In genomic region chr13:98542568-98543379, GRCh38 we compare ENCODE assay signal across 8 cellular contexts. TPM values are rescaled to one million over a fixed set of nuclear protein-coding genes. Genes with fewer than 3 reads are reported as not detected.
DNase-seq lines count a peak whose midpoint lies in the region; ATAC-seq, FAIRE-seq and TF ChIP-seq lines count a peak whose summit lies in the region.

No MANE protein-coding gene starts in this region.

- peak; percentile 74 for DNase-seq in activated CD4-positive, alpha-beta T cell treated with anti-CD3 and anti-CD28 coated beads, Interleukin-2, amount 10 ng/mL, durations not matched to agents 24 days and 14 days
- DNase-seq in activated CD4-positive, alpha-beta T cell treated with anti-CD3 and anti-CD28 coated beads, Interleukin-2, amount 50 U/mL, for 4 hours = no peak
- no peak for DNase-seq in H1 (ENCODE audit: low read depth in 1 of 2, low spot score in 2 of 2)
- no peak for DNase-seq in stimulated activated effector memory CD8-positive, alpha-beta T cell treated with anti-CD3 and anti-CD28 coated beads, Interleukin-12 subunit alpha, Interleukin-12 subunit beta, amount 100 ng/mL, for 72 hours (ENCODE audit: low spot score in 2 of 2)
- no peak for DNase-seq in NCI-H446 (lab: John Stamatoyannopoulos, UW)
- no peak for DNase-seq in NCI-H1694 treated with DMSO at 0.1 percent for 48 hours (lab: John Stamatoyannopoulos, UW)
- DNase-seq in omental fat pad (ENCODE audit: low spot score) = no peak

- 0 out of 2 replicates have a peak overlapping the region, but pooled peaks have one; percentile 82 for H2AK5ac ChIP-seq in H1 (ENCODE audit: low read depth, low read length)

- peak overlapping the region; percentile 75 for H3K27ac Mint-ChIP-seq in activated CD4-positive, alpha-beta T cell treated with anti-CD3 and anti-CD28 coated beads, Interleukin-2, amount 10 ng/mL, durations not matched to agents 24 days and 14 days
- H3K27ac Mint-ChIP-seq in IgD-negative memory B cell = peak overlapping the region; percentile 44 to 64 (median 48)
- H3K27ac Mint-ChIP-seq in stimulated activated effector memory CD8-positive, alpha-beta T cell treated with anti-CD3 and anti-CD28 coated beads, Interleukin-12 subunit alpha, Interleukin-12 subunit beta, amount 100 ng/mL, for 72 hours = peak overlapping the region; percentile 74

- no peak overlapping the region for H4K91ac ChIP-seq in H1 (replicated peaks; ENCODE audit: insufficient read length, low read length)

- no peak overlapping the region for H2BK20ac ChIP-seq in H1 (ENCODE audit: low read length)

- no peak overlapping the region for H2BK120ac ChIP-seq in H1 (replicated peaks; ENCODE audit: low read depth, low read length)

- H3K14ac ChIP-seq in H1 (ENCODE audit: insufficient read length) = no peak overlapping the region

- H3K4me3 ChIP-seq in H1 (ENCODE audit: extremely low read depth in 1 of 4, insufficient read depth in 2 of 4, low read depth in 3 of 4, low read length in 4 of 4) = no peak overlapping the region

- WGBS in H1 (ENCODE audit: extremely low coverage in 1 of 2, insufficient coverage in 1 of 2, insufficient read length in 1 of 2, insufficient replicate concordance in 2 of 2, low coverage in 1 of 2, low lambda C conversion rate in 2 of 2, missing lambda C conversion rate in 1 of 2), 2 experiments = 83% methylated on average over 21 of the region's 23 CpGs; no CpG with 5 or more reads in 1 of the 2 experiments

- H3K27me3 ChIP-seq in H1 (replicated peaks in 1 of 4; ENCODE audit: control insufficient read depth in 3 of 4, extremely low read depth in 1 of 4, insufficient read depth in 3 of 4, low read length in 3 of 4) = no peaks in the 10 kb centered on the region

- H3K9ac ChIP-seq in H1 (replicated peaks in 1 of 4; ENCODE audit: extremely low read depth in 1 of 4, low read depth in 3 of 4, low read length in 3 of 4) = no peak overlapping the region

- H3K79me2 ChIP-seq in H1 (ENCODE audit: control insufficient read depth in 1 of 2, insufficient read depth in 2 of 2, low read length in 2 of 2) = peaks cover 38 to 96% of the 10 kb centered on the region in 2 experiments

- no peaks in the 10 kb centered on the region for H3K23me2 ChIP-seq in H1 (ENCODE audit: low read depth, low read length)

- H3K4me2 ChIP-seq in H1 (ENCODE audit: insufficient read depth in 1 of 2, low read depth in 2 of 2, low read length in 2 of 2) = 0 out of 4 replicates have a peak overlapping the region, but pooled peaks of 1 of the 2 experiments have one; percentile 23

- H3K4me1 Mint-ChIP-seq in activated CD4-positive, alpha-beta T cell treated with anti-CD3 and anti-CD28 coated beads, Interleukin-2, amount 10 ng/mL, durations not matched to agents 24 days and 14 days = peaks cover 76% of the 10 kb centered on the region
- H3K4me1 Mint-ChIP-seq in IgD-negative memory B cell = peaks cover 50 to 81% (median 74%) of the 10 kb centered on the region in 3 donors
- peaks cover 96% of the 10 kb centered on the region for H3K4me1 Mint-ChIP-seq in stimulated activated effector memory CD8-positive, alpha-beta T cell treated with anti-CD3 and anti-CD28 coated beads, Interleukin-12 subunit alpha, Interleukin-12 subunit beta, amount 100 ng/mL, for 72 hours

- no peaks in the 10 kb centered on the region for H3K27me3 Mint-ChIP-seq in activated CD4-positive, alpha-beta T cell treated with anti-CD3 and anti-CD28 coated beads, Interleukin-2, amount 10 ng/mL, durations not matched to agents 24 days and 14 days
- no peaks in the 10 kb centered on the region for H3K27me3 Mint-ChIP-seq in IgD-negative memory B cell

- no peak overlapping the region for H3K56ac ChIP-seq in H1 (replicated peaks; ENCODE audit: insufficient read length, low read depth, low read length)

- no peaks in the 10 kb centered on the region; a peak in 1 of 8 replicates for H3K36me3 ChIP-seq in H1 (ENCODE audit: control insufficient read depth in 2 of 4, insufficient read depth in 4 of 4, low read length in 3 of 4)

- H2BK12ac ChIP-seq in H1 (ENCODE audit: low read depth, low read length) = no peak overlapping the region

- H3K36me3 Mint-ChIP-seq in activated CD4-positive, alpha-beta T cell treated with anti-CD3 and anti-CD28 coated beads, Interleukin-2, amount 10 ng/mL, durations not matched to agents 24 days and 14 days (ENCODE audit: low read depth) = peaks cover 19% of the 10 kb centered on the region
- H3K36me3 Mint-ChIP-seq in IgD-negative memory B cell = peaks cover 3% of the 10 kb centered on the region
- peaks cover 79% of the 10 kb centered on the region for H3K36me3 Mint-ChIP-seq in stimulated activated effector memory CD8-positive, alpha-beta T cell treated with anti-CD3 and anti-CD28 coated beads, Interleukin-12 subunit alpha, Interleukin-12 subunit beta, amount 100 ng/mL, for 72 hours

- no peak overlapping the region for H4K5ac ChIP-seq in H1 (ENCODE audit: insufficient read length, low read depth, low read length)

- POLR2A ChIA-PET in H1 (lab: Charles Lee; ENCODE audit: partially characterized antibody) = interaction anchor here (1.2 to 1.3 kb wide), 3 partner anchors 9 to 28 kb away, joined by 3 read pairs; no protein-coding TSS in a partner anchor

- no peak for TF ChIP-seq EP300 in H1 (IDR thresholded peaks at IDR 0.05; ENCODE audit: borderline replicate concordance in 1 of 2, low read depth in 2 of 2, low read length in 2 of 2)

- intact Hi-C loops in activated CD4-positive, alpha-beta T cell treated with anti-CD3 and anti-CD28 coated beads, Interleukin-2, amount 10 ng/mL, durations not matched to agents 24 days and 14 days (cut with micrococcal nuclease) = loop anchor here (1.0 to 2.0 kb wide), 3 partner anchors 14 to 34 kb away; no protein-coding TSS in a partner anchor

- no peak overlapping the region for H3K18ac ChIP-seq in H1 (ENCODE audit: extremely low read depth, low read length)

- no peak overlapping the region for H3K4ac ChIP-seq in H1 (replicated peaks; ENCODE audit: insufficient read length, low read depth, low read length)

- TF ChIP-seq POLR2A in H1 (IDR thresholded peaks at IDR 0.05; ENCODE audit: control extremely low read depth in 1 of 2, low read depth in 2 of 2, low read length in 2 of 2) = no peak

- H2AFZ ChIP-seq in H1 (ENCODE audit: low read length) = no peak overlapping the region

- no peaks in the 10 kb centered on the region for H3K9me3 Mint-ChIP-seq in activated CD4-positive, alpha-beta T cell treated with anti-CD3 and anti-CD28 coated beads, Interleukin-2, amount 10 ng/mL, durations not matched to agents 24 days and 14 days
- no peaks in the 10 kb centered on the region for H3K9me3 Mint-ChIP-seq in IgD-negative memory B cell
- no peaks in the 10 kb centered on the region for H3K9me3 Mint-ChIP-seq in stimulated activated effector memory CD8-positive, alpha-beta T cell treated with anti-CD3 and anti-CD28 coated beads, Interleukin-12 subunit alpha, Interleukin-12 subunit beta, amount 100 ng/mL, for 72 hours

- H4K8ac ChIP-seq in H1 (ENCODE audit: extremely low read depth, insufficient read depth, low read length) = no peak overlapping the region

- H3K9me3 ChIP-seq in H1 (ENCODE audit: insufficient read depth in 2 of 2, low read depth in 1 of 2, low read length in 1 of 2) = no peaks in the 10 kb centered on the region

- ATAC-seq in stimulated activated effector memory CD8-positive, alpha-beta T cell treated with anti-CD3 and anti-CD28 coated beads, Interleukin-12 subunit alpha, Interleukin-12 subunit beta, amount 100 ng/mL, for 72 hours = peak; percentile 76
- ATAC-seq in omental fat pad (ENCODE audit: low FRiP score) = no peak

- no peak overlapping the region for H3K23ac ChIP-seq in H1 (ENCODE audit: insufficient read length)

- H2BK15ac ChIP-seq in H1 (ENCODE audit: low read length) = no peak overlapping the region

- H3K79me1 ChIP-seq in H1 (ENCODE audit: low read depth, low read length) = peaks cover 23% of the 10 kb centered on the region

- CTCF ChIA-PET in H1 (lab: Charles Lee; ENCODE audit: partially characterized antibody) = interaction anchor here (0.7 to 8.2 kb wide), 13 partner anchors 8 to 230 kb away, joined by 3 to 47 read pairs (median 4); no protein-coding TSS in a partner anchor

- no peak overlapping the region for H2BK5ac ChIP-seq in H1 (ENCODE audit: low read depth, low read length)

- no peak for TF ChIP-seq CTCF in H1 (IDR thresholded peaks at IDR 0.05; ENCODE audit: control extremely low read depth in 1 of 3, insufficient read depth in 1 of 3, low read depth in 1 of 3, low read length in 3 of 3)
- TF ChIP-seq CTCF in omental fat pad (IDR thresholded peaks at IDR 0.05) = no peak

- FAIRE-seq in H1 (lab: Jason Lieb, UNC) = no peak

- H3K4me3 Mint-ChIP-seq in activated CD4-positive, alpha-beta T cell treated with anti-CD3 and anti-CD28 coated beads, Interleukin-2, amount 10 ng/mL, durations not matched to agents 24 days and 14 days = peak overlapping the region; percentile 77
- H3K4me3 Mint-ChIP-seq in IgD-negative memory B cell = peak overlapping the region; percentile 70 to 89 (median 82)
- H3K4me3 Mint-ChIP-seq in stimulated activated effector memory CD8-positive, alpha-beta T cell treated with anti-CD3 and anti-CD28 coated beads, Interleukin-12 subunit alpha, Interleukin-12 subunit beta, amount 100 ng/mL, for 72 hours = peak overlapping the region; percentile 67

- no peak overlapping the region for H3K27ac ChIP-seq in H1 (ENCODE audit: low read depth, low read length)

- H4K20me1 ChIP-seq in H1 (replicated peaks in 1 of 2; ENCODE audit: control insufficient read depth in 1 of 2, insufficient read depth in 2 of 2, low read length in 2 of 2) = peaks cover 37 to 45% of the 10 kb centered on the region in 2 experiments

- TF ChIP-seq RAD21 in H1 (IDR thresholded peaks at IDR 0.05 in 1 of 2, conservative IDR thresholded peaks at IDR 0.05 in 1 of 2; ENCODE audit: low read depth in 2 of 2, low read length in 2 of 2) = no peak

- H3K4me1 ChIP-seq in H1 (replicated peaks in 1 of 4; ENCODE audit: control insufficient read depth in 3 of 4, insufficient read depth in 4 of 4, low read length in 3 of 4) = peaks cover 7 to 18% (median 12%) of the 10 kb centered on the region in 4 experiments

TF ChIP-seq in H1, 55 proteins besides CTCF, POLR2A, EP300 and RAD21 (continues in another document):
- TF ChIP-seq BACH1 (IDR thresholded peaks at IDR 0.05; ENCODE audit: low read length) (no peak), BCL11A (IDR thresholded peaks at IDR 0.05; ENCODE audit: low read depth in 2 of 2, low read length in 2 of 2) (no peak)

RNA-seq across cellular contexts. Expression of gene STK24, which starts 34.1 kb away (rescaled TPM):
- 127 and 136 TPM in 2 replicates for total RNA-seq in activated CD4-positive, alpha-beta T cell treated with anti-CD3 and anti-CD28 coated beads, Interleukin-2, amount 10 ng/mL, durations not matched to agents 24 days and 14 days
- polyA plus RNA-seq in IgD-negative memory B cell (22.9 TPM), H1 (2011; rRNA removed) (61.1 and 62.8 TPM in 2 replicates)
- 142 and 143 TPM in 2 replicates for total RNA-seq in H1 (2021; fragmentation: NEBNext Ultra II Directional; extraction: Animal tissue kit (Norgen Biotek cat#: 25700))
- polyA plus RNA-seq in H1 (2011; cell fraction: cytosol; rRNA removed) = 59.9 TPM
- polyA plus RNA-seq in H1 (2011; cell fraction: nucleus; rRNA removed) = 54.6 TPM
- polyA plus RNA-seq in H1 (2012, experiment 1 of 2) = 84.4 to 107 TPM (median 87.3 TPM) in 4 replicates
- 100 TPM for polyA plus RNA-seq in H1 (2012, experiment 2 of 2)
- 112 TPM for polyA plus RNA-seq in H1 (2013, experiment 1 of 2)
- polyA plus RNA-seq in H1 (2013, experiment 2 of 2) = 113 TPM
- polyA minus RNA-seq in H1 (2011; rRNA and poly(A)+ RNA removed) = 32.0 and 40.7 TPM in 2 replicates
- 35.3 TPM for polyA minus RNA-seq in H1 (2011; cell fraction: cytosol; rRNA and poly(A)+ RNA removed)
- 34.1 TPM for polyA minus RNA-seq in H1 (2011; cell fraction: nucleus; rRNA and poly(A)+ RNA removed)
- 10 to 100 TPM; 55.3 to 96.3 (median 83.9) TPM for total RNA-seq in omental fat pad
